ENCODE assay signal across 1 cellular context in genomic region chr19:6393074-6393981, GRCh38.
TF ChIP-seq lines count a peak whose summit lies in the region.

GTF2F1 (minus strand) TSS chr19:6393164; CDS start chr19:6392995, 169 bp downstream.

TF ChIP-seq in K562, 482 proteins besides CTCF, POLR2A, EP300 and RAD21 (continued from another document and continues in another):
- TF ChIP-seq USF2 (CRISPR knock-in tag; IDR thresholded peaks at IDR 0.05) (no peak), SRSF3 (IDR thresholded peaks at IDR 0.05; ENCODE audit: insufficient read depth, low read length) (no peak), ZNF407 (IDR thresholded peaks at IDR 0.05; ENCODE audit: low read depth) (no peak), PRMT5 (CRISPR knock-in tag; IDR thresholded peaks at IDR 0.05) (no peak), ZFP30 (CRISPR knock-in tag; IDR thresholded peaks at IDR 0.05; ENCODE audit: borderline replicate concordance) (no peak), NUFIP1 (IDR thresholded peaks at IDR 0.05; ENCODE audit: partially characterized antibody) (no peak), FOXP1 (CRISPR knock-in tag; IDR thresholded peaks at IDR 0.05) (no peak; the same call in 1 of the 2 replicates), ZNF140 (CRISPR knock-in tag; IDR thresholded peaks at IDR 0.05) (no peak), NBN (IDR thresholded peaks at IDR 0.05; ENCODE audit: low read depth) (no peak), TBL1XR1 (IDR thresholded peaks at IDR 0.05; ENCODE audit: low read length in 2 of 2) (no peak), HINFP (tag; conservative IDR thresholded peaks at IDR 0.05; ENCODE audit: low read depth) (no peak), ZKSCAN1 (IDR thresholded peaks at IDR 0.05; ENCODE audit: low read depth, low read length) (no peak; the same call in 1 of the 2 replicates), PATZ1 (CRISPR knock-in tag; IDR thresholded peaks at IDR 0.05; ENCODE audit: borderline replicate concordance) (no peak), ZNF384 (IDR thresholded peaks at IDR 0.05; ENCODE audit: low read depth, low read length) (no peak), TBP (optimal IDR thresholded peaks at IDR 0.05; ENCODE audit: low read depth, low read length) (peak; percentile 73), MBD1 (CRISPR knock-in tag; IDR thresholded peaks at IDR 0.05) (no peak), U2AF1 (optimal IDR thresholded peaks at IDR 0.05; ENCODE audit: low read depth, low read length) (no peak), PRPF4 (IDR thresholded peaks at IDR 0.05; ENCODE audit: insufficient read depth, low read depth, low read length, poor library complexity, severe bottlenecking) (no peak), DPF2 (IDR thresholded peaks at IDR 0.05) (no peak), NCOA1 (IDR thresholded peaks at IDR 0.05; ENCODE audit: low read depth) (no peak), ZNF655 (CRISPR knock-in tag; IDR thresholded peaks at IDR 0.05) (no peak), E2F5 (CRISPR knock-in tag; IDR thresholded peaks at IDR 0.05) (no peak), ARID3A (IDR thresholded peaks at IDR 0.05; ENCODE audit: borderline replicate concordance, low read depth, low read length) (no peak), FOXK2 (conservative IDR thresholded peaks at IDR 0.05 in 1 of 2, IDR thresholded peaks at IDR 0.05 in 1 of 2; ENCODE audit: low read depth in 2 of 2) (peak in 1 of 2 experiments; percentile 37; a peak in 2 of 4 replicates), E2F4 (CRISPR knock-in tag; IDR thresholded peaks at IDR 0.05; ENCODE audit: low read depth) (no peak), NEUROD1 (IDR thresholded peaks at IDR 0.05; ENCODE audit: borderline replicate concordance, low read depth, low read length, partially characterized antibody) (peak; percentile 30), RBBP5 (IDR thresholded peaks at IDR 0.05; ENCODE audit: borderline replicate concordance, insufficient read depth, low read length, poor library complexity, severe bottlenecking) (peak; percentile 65)
